Comparison of ENCODE assay signal across 16 cellular contexts in genomic region chr18:35268811-35269210, GRCh38. TPM values are rescaled to one million over a fixed set of nuclear protein-coding genes. Genes with fewer than 3 reads are reported as not detected.
DNase-seq lines count a peak whose midpoint lies in the region; ATAC-seq lines count a peak whose summit lies in the region.
"Had no signal": no experiment of that assay in that cellular context is flagged by ENCODE, and none has a peak within 500 bp of the region (broad histone marks: within the 10 kb centered on the region; RNA-seq: fewer than 3 reads in every experiment).

No MANE protein-coding gene starts in this region.

- H3K4me1 ChIP-seq in CD4-positive, CD25-positive, alpha-beta regulatory T cell (ENCODE audit: control insufficient read depth, insufficient read depth, low read length, poor library complexity, severe bottlenecking), result no peaks in the 10 kb centered on the region
- H3K4me1 ChIP-seq: prostate gland had no signal

- H3K27ac ChIP-seq in CD4-positive, CD25-positive, alpha-beta regulatory T cell (ENCODE audit: insufficient read depth, low read length, poor library complexity, severe bottlenecking), result no peak overlapping the region
- H3K27ac ChIP-seq: prostate gland had no signal

- POLR2A ChIA-PET in T-cell (lab: Charles Lee), result interaction anchor here (0.5 to 1.2 kb wide), 2 partner anchors 18 to 21 kb away, joined by 6 to 8 read pairs; partner anchors contain the start of gene ZSCAN30 (in 1 of the 2)

- H3K36me3 Mint-ChIP-seq in CD4-positive, CD25-positive, alpha-beta regulatory T cell, result no peaks in the 10 kb centered on the region
- H3K36me3 Mint-ChIP-seq in T-cell (peaks cover 4% of the 10 kb centered on the region), memory B cell (peaks cover 4% of the 10 kb centered on the region)

- H3K36me3 ChIP-seq in CD4-positive, CD25-positive, alpha-beta regulatory T cell (ENCODE audit: control insufficient read depth, insufficient read depth, low read length), result no peaks in the 10 kb centered on the region
- H3K36me3 ChIP-seq: prostate gland had no signal

- no peak overlapping the region for H3K4me3 ChIP-seq in CD4-positive, CD25-positive, alpha-beta regulatory T cell (ENCODE audit: low read depth, low read length)
- H3K4me3 ChIP-seq: lung, prostate gland had no signal

- H3K27ac Mint-ChIP-seq in CD4-positive, CD25-positive, alpha-beta regulatory T cell, result peak overlapping the region in 2 of 3 donors; percentile 31 to 94
- H3K27ac Mint-ChIP-seq in T-cell (peak overlapping the region in 1 of 2 donors; percentile 9), memory B cell (peak overlapping the region; percentile 98)

- H3K9me3 ChIP-seq in CD4-positive, CD25-positive, alpha-beta regulatory T cell (ENCODE audit: control insufficient read depth in 2 of 2, low read length in 2 of 2), result peaks cover 0 to 3% of the 10 kb centered on the region in 2 experiments
- H3K9me3 ChIP-seq: prostate gland had no signal

- no peak for ATAC-seq in CD4-positive, CD25-positive, alpha-beta regulatory T cell (ENCODE audit: low read depth in 2 of 2)
- no peak for ATAC-seq in T-cell (replicated peaks in 1 of 4)
- peak; percentile 69 for ATAC-seq in memory B cell (ENCODE audit: low read depth)
- no peak for ATAC-seq in GM21717 (IDR thresholded peaks at IDR 0.05; ENCODE audit: unreplicated experiment)

- no peaks in the 10 kb centered on the region for H3K27me3 ChIP-seq in CD4-positive, CD25-positive, alpha-beta regulatory T cell (ENCODE audit: control insufficient read depth, insufficient read depth, low read length)

- H3K4me3 Mint-ChIP-seq in CD4-positive, CD25-positive, alpha-beta regulatory T cell, result peak overlapping the region in 3 of 4 donors; percentile 59 to 97 (median 94)
- peak overlapping the region; percentile 90 to 99 (median 93) for H3K4me3 Mint-ChIP-seq in T-cell
- H3K4me3 Mint-ChIP-seq in memory B cell, result peak overlapping the region; percentile 97

- H3K27me3 Mint-ChIP-seq in CD4-positive, CD25-positive, alpha-beta regulatory T cell, result no peaks in the 10 kb centered on the region
- no peaks in the 10 kb centered on the region for H3K27me3 Mint-ChIP-seq in T-cell
- H3K27me3 Mint-ChIP-seq in memory B cell, result no peaks in the 10 kb centered on the region

- H3K9me3 Mint-ChIP-seq in CD4-positive, CD25-positive, alpha-beta regulatory T cell, result peaks cover 0 to 13% (median 5%) of the 10 kb centered on the region in 7 donors
- H3K9me3 Mint-ChIP-seq in T-cell (peaks cover 0 to 10% (median 0%) of the 10 kb centered on the region in 3 donors), memory B cell (peaks cover 6% of the 10 kb centered on the region)

- no peak for DNase-seq in CD4-positive, CD25-positive, alpha-beta regulatory T cell
- DNase-seq in KG1 (lab: John Stamatoyannopoulos, UW), result peak; percentile 45
- no peak for DNase-seq in T-cell
- DNase-seq in memory B cell (ENCODE audit: low spot score in 2 of 2), result peak in 1 of 2 donors; percentile 33
- no peak for DNase-seq in NCI-H1417 treated with DMSO at 0.1 percent for 48 hours (lab: John Stamatoyannopoulos, UW)
- no peak for DNase-seq in nucleus accumbens (lab: John Stamatoyannopoulos, UW)
- no peak for DNase-seq in hippocampal formation (lab: John Stamatoyannopoulos, UW)
- DNase-seq: activated gamma-delta T cell; aorta; effector CD8-positive, alpha-beta T cell; NCI-H146; stimulated activated CD4-positive, alpha-beta T cell treated with anti-CD3 and anti-CD28 coated beads, Interleukin-2, amount 100 ng/mL, for 48 hours; T-helper 2 cell had no signal

- H3K4me1 Mint-ChIP-seq in CD4-positive, CD25-positive, alpha-beta regulatory T cell, result peaks cover 0 to 27% (median 14%) of the 10 kb centered on the region in 4 donors
- H3K4me1 Mint-ChIP-seq in T-cell, result peaks cover 21 to 29% (median 26%) of the 10 kb centered on the region in 3 donors
- peaks cover 27% of the 10 kb centered on the region for H3K4me1 Mint-ChIP-seq in memory B cell

- CTCF ChIA-PET in T-cell (lab: Charles Lee), result no interaction called here

RNA-seq across cellular contexts. Expression of gene ZSCAN30, which starts 21.2 kb away (rescaled TPM):
- total RNA-seq in CD4-positive, CD25-positive, alpha-beta regulatory T cell, result 11.5 TPM
- 1 to 10 TPM; 2.0 to 5.2 (median 3.9) TPM for polyA plus RNA-seq in CD4-positive, CD25-positive, alpha-beta regulatory T cell
- 10 to 100 TPM; 14.4 to 19.6 (median 16.2) TPM for total RNA-seq in T-cell

RNA-seq across cellular contexts. Expression of gene ZNF397, which starts 28.0 kb away (rescaled TPM):
- total RNA-seq in CD4-positive, CD25-positive, alpha-beta regulatory T cell, result 12.9 TPM
- polyA plus RNA-seq in CD4-positive, CD25-positive, alpha-beta regulatory T cell, result 1 to 10 TPM; 6.2 to 7.4 (median 6.8) TPM
- total RNA-seq in T-cell, result 10 to 100 TPM; 13.7 to 37.0 (median 33.1) TPM
